In genomic region chr6:114844359-114844758, GRCh38 we compare ENCODE assay signal across 9 cellular contexts.
"Had no signal": no experiment of that assay in that cellular context is flagged by ENCODE, and none has a peak within 500 bp of the region (broad histone marks: within the 10 kb centered on the region; RNA-seq: fewer than 3 reads in every experiment).

No MANE protein-coding gene starts in this region.

- H3K4me2 ChIP-seq: KMS-11 had no signal

- DNase-seq: GM23248, GOT3, H9, HCEC 1CT, Karpas-422, KBM-7 had no signal

- H3K4me3 ChIP-seq: GM23248 had no signal

- H3K27ac ChIP-seq: GM23248, KMS-11 had no signal

- FAIRE-seq: H54, HTR-8/SVneo had no signal

- H3K9ac ChIP-seq: GM23248, KMS-11 had no signal

- H2AFZ ChIP-seq: GM23248 had no signal
